8 cellular contexts compared by ENCODE assay signal in the genomic region with DNA sequence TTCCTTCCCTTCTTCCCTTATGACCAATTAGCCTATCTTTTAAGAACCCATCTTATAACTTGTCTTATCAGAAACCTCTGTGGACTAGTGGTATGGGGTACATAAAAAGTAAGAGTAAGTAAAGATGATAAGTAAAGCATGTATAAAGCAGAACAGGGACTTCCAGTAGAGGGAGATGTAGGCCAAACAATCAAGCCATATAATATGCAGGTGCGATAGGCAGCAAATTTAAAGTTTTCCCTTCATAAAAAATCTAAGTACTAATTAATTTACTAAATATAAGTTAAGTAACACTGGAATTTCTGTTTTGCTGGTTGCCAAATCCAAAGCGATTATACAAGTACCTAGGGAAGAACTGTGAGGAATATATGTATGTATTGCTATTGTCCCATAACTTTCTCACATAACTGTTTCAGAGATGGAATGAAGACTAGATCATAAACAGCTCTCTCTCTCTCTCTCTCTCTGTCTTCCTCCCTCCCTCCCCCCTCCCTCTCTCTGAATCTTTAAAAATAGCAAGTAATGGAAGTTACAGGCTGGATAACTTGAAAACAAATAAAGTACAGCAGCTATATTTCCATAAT. TPM values are rescaled to one million over a fixed set of nuclear protein-coding genes. Genes with fewer than 3 reads are reported as not detected.
A peak's percentile ranks its signal among the peaks of the same experiment; 100 is the strongest.
DNase-seq lines count a peak whose midpoint lies in the region; ATAC-seq, FAIRE-seq and TF ChIP-seq lines count a peak whose summit lies in the region.

No MANE protein-coding gene starts in this region.

- H3K27ac ChIP-seq in PC-9: no peak overlapping the region
- no peak overlapping the region for H3K27ac ChIP-seq in foreskin keratinocyte

- ATAC-seq in HG02623 (IDR thresholded peaks at IDR 0.05; ENCODE audit: unreplicated experiment): peak; percentile 45
- ATAC-seq in foreskin keratinocyte: peak; percentile 72
- no peak for ATAC-seq in GM19452 (IDR thresholded peaks at IDR 0.05; ENCODE audit: unreplicated experiment)
- no peak for ATAC-seq in naive thymus-derived CD8-positive, alpha-beta T cell

- H3K4me2 ChIP-seq in PC-9: no peak overlapping the region

- no peak overlapping the region for H2AFZ ChIP-seq in PC-9

- H3K36me3 Mint-ChIP-seq in naive thymus-derived CD8-positive, alpha-beta T cell: peaks cover 0 to 31% (median 19%) of the 10 kb centered on the region in 3 donors

- POLR2A ChIA-PET in PC-9 (lab: Charles Lee; ENCODE audit: unreplicated experiment): no interaction called here
- POLR2A ChIA-PET in naive thymus-derived CD8-positive, alpha-beta T cell (lab: Charles Lee): no interaction called here

- no peaks in the 10 kb centered on the region for H3K9me2 ChIP-seq in PC-9 (ENCODE audit: insufficient read depth)

- peak; percentile 65 for TF ChIP-seq CTCF in PC-9 (conservative IDR thresholded peaks at IDR 0.05)
- TF ChIP-seq CTCF in foreskin keratinocyte (conservative IDR thresholded peaks at IDR 0.05): peak; percentile 80

- no peak for DNase-seq in PC-9
- peak; percentile 4 to 22 for DNase-seq in foreskin keratinocyte
- no peak for DNase-seq in stimulated activated CD4-positive, alpha-beta T cell treated with anti-CD3 and anti-CD28 coated beads, Interleukin-1b, Interleukin-23, amount 100 ng/mL, for 48 hours
- no peak for DNase-seq in activated naive CD4-positive, alpha-beta T cell (lab: John Stamatoyannopoulos, UW)
- no peak for DNase-seq in naive thymus-derived CD8-positive, alpha-beta T cell

- no peaks in the 10 kb centered on the region for H3K9me3 ChIP-seq in PC-9 (ENCODE audit: insufficient read depth, low read depth)

- H3K36me3 ChIP-seq in PC-9 (ENCODE audit: low read depth): no peaks in the 10 kb centered on the region

- H3F3A ChIP-seq in PC-9 (ENCODE audit: insufficient read depth, low read depth): no peaks in the 10 kb centered on the region

- no TSS peak for BruUV-seq in PC-9 (replicated peaks; lab: Mats Ljungman, UMichigan)

- no peaks in the 10 kb centered on the region for H3K27me3 Mint-ChIP-seq in naive thymus-derived CD8-positive, alpha-beta T cell

- no peaks in the 10 kb centered on the region for H4K20me1 ChIP-seq in PC-9 (ENCODE audit: insufficient read depth)

- no peaks in the 10 kb centered on the region for H3K79me2 ChIP-seq in PC-9 (ENCODE audit: low read depth)

- H3K4me3 ChIP-seq in PC-9: no peak overlapping the region

- CTCF ChIA-PET in PC-9 (lab: Charles Lee): no interaction called here

- intact Hi-C loops in PC-9 (cut with micrococcal nuclease; ENCODE audit: unreplicated experiment): loop anchor here (1.0 to 5.0 kb wide), 2 partner anchors 243 to 302 kb away; a partner anchor contains a TSS

- peaks cover 0 to 10% (median 0%) of the 10 kb centered on the region in 4 donors for H3K4me1 Mint-ChIP-seq in naive thymus-derived CD8-positive, alpha-beta T cell

- peaks cover 0 to 4% (median 0%) of the 10 kb centered on the region in 9 donors for H3K9me3 Mint-ChIP-seq in naive thymus-derived CD8-positive, alpha-beta T cell

- no peak overlapping the region for H3K4me3 Mint-ChIP-seq in naive thymus-derived CD8-positive, alpha-beta T cell

- peak; percentile 74 for FAIRE-seq in G401.6 (lab: Jason Lieb, UNC)

- peak overlapping the region in 1 of 10 donors; percentile 21 for H3K27ac Mint-ChIP-seq in naive thymus-derived CD8-positive, alpha-beta T cell

- H3K27me3 ChIP-seq in PC-9 (ENCODE audit: insufficient read depth, low read depth) (no peaks in the 10 kb centered on the region), foreskin keratinocyte (no peaks in the 10 kb centered on the region)

- H3K4me1 ChIP-seq in PC-9 (replicated peaks; ENCODE audit: insufficient read depth): no peaks in the 10 kb centered on the region
- no peaks in the 10 kb centered on the region for H3K4me1 ChIP-seq in foreskin keratinocyte

RNA-seq across cellular contexts. Expression of a gene that starts 25.7 kb away (rescaled TPM):
- total RNA-seq in PC-9 (2021): 2.2 and 2.8 TPM in 2 replicates
- total RNA-seq in foreskin keratinocyte: 3.5 and 4.1 TPM in 2 replicates
- polyA plus RNA-seq in foreskin keratinocyte: 2.7 and 2.8 TPM in 2 replicates
- 10 to 100 TPM; 19.0 to 20.3 TPM for total RNA-seq in naive thymus-derived CD8-positive, alpha-beta T cell
- polyA plus RNA-seq in naive thymus-derived CD8-positive, alpha-beta T cell: 10 to 100 TPM in 2 of 3 donors, 1 to 10 TPM in 1; 8.2 to 12.4 (median 12.3) TPM

RNA-seq across cellular contexts. Expression of a gene that starts 25.8 kb away (rescaled TPM):
- total RNA-seq in PC-9 (2021) (28.9 and 49.9 TPM in 2 replicates), foreskin keratinocyte (54.5 and 59.9 TPM in 2 replicates)
- 48.0 and 58.8 TPM in 2 replicates for polyA plus RNA-seq in foreskin keratinocyte
- total RNA-seq in naive thymus-derived CD8-positive, alpha-beta T cell: 10 to 100 TPM; 83.5 to 84.8 TPM
- 100 to 1,000 TPM in 1 of 3 donors, 10 to 100 TPM in 2; 71.6 to 101 (median 97.0) TPM for polyA plus RNA-seq in naive thymus-derived CD8-positive, alpha-beta T cell

Comparison
In these comparisons a context has a peak if more than half of its experiments do, and no peak if none do; other contexts are left out.
1. ATAC-seq: peak in HG02623 (single experiment) and foreskin keratinocyte (single experiment); none in GM19452 (single experiment) and naive thymus-derived CD8-positive, alpha-beta T cell (0 of 2).
2. DNase-seq: peak in foreskin keratinocyte (2 of 2); none in PC-9 (0 of 2), stimulated activated CD4-positive, alpha-beta T cell treated with anti-CD3 and anti-CD28 coated beads, Interleukin-1b, Interleukin-23, amount 100 ng/mL, for 48 hours (single experiment), activated naive CD4-positive, alpha-beta T cell (0 of 4) and naive thymus-derived CD8-positive, alpha-beta T cell (0 of 10).